ENCODE assay signal across 21 cellular contexts in the genomic region with DNA sequence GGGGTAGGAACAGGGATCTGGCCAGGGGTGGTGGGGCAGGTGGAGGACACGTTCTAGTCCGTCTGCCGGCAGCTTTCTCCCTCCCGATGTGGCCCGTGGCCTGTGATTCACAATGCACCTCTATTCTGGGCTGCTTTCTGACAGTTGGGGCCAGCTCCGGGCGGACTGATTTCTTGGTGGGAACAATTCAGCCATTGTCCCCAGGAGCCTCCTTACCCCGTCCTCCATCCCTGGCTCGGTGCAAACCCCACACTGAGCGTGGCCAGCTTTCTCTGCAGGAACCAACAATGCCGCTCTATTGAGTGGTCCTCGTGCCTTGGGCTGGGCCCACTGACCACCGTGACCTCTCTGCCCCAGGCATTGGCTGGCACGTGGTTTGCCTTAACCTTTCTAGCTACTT. TPM values are rescaled to one million over a fixed set of nuclear protein-coding genes. Genes with fewer than 3 reads are reported as not detected.
DNase-seq lines count a peak whose midpoint lies in the region; ATAC-seq lines count a peak whose summit lies in the region.
"Had no signal": no experiment of that assay in that cellular context is flagged by ENCODE, and none has a peak within 500 bp of the region (broad histone marks: within the 10 kb centered on the region; RNA-seq: fewer than 3 reads in every experiment).

No MANE protein-coding gene starts in this region.

- peaks cover 15% of the 10 kb centered on the region in 2 experiments for H3K4me1 ChIP-seq in trophoblast cell (ENCODE audit: control insufficient read depth in 1 of 2, insufficient read depth in 2 of 2, low read length in 2 of 2)

- H2AFZ ChIP-seq in trophoblast cell (ENCODE audit: insufficient read depth, low read length, poor library complexity), result no peak overlapping the region

- H3K79me1 ChIP-seq in trophoblast cell (ENCODE audit: low read length), result peaks cover 6% of the 10 kb centered on the region

- no peak overlapping the region for H3K4ac ChIP-seq in trophoblast cell (ENCODE audit: low read depth, low read length)

- no CpG with 5 or more reads among the region's 14 CpGs for WGBS in trophoblast cell (ENCODE audit: extremely low coverage, insufficient coverage, insufficient read length)

- no peak overlapping the region for H3K4me2 ChIP-seq in trophoblast cell (ENCODE audit: low read length)

- no peaks in the 10 kb centered on the region for H3K27me3 ChIP-seq in trophoblast cell (ENCODE audit: insufficient read depth, low read length)
- H3K27me3 ChIP-seq: ovary had no signal

- no peak for ATAC-seq in GM21717 (IDR thresholded peaks at IDR 0.05; ENCODE audit: unreplicated experiment)
- ATAC-seq: activated T-cell treated with anti-CD3 and anti-CD28 coated beads, Interleukin-2, amount 50 U/mL, for 4 hours had no signal

- H2AK5ac ChIP-seq in trophoblast cell (ENCODE audit: low read length), result peak overlapping the region; percentile 53

- no peak overlapping the region for H3K23ac ChIP-seq in trophoblast cell (ENCODE audit: low read length)

- H3K14ac ChIP-seq in trophoblast cell (ENCODE audit: low read length), result no peak overlapping the region

- no peak overlapping the region for H3K9ac ChIP-seq in trophoblast cell (ENCODE audit: low read length)

- H2BK5ac ChIP-seq in trophoblast cell (ENCODE audit: low read depth, low read length, poor library complexity), result no peak overlapping the region

- no peaks in the 10 kb centered on the region for H3K79me2 ChIP-seq in trophoblast cell (ENCODE audit: control insufficient read depth, insufficient read depth, low read length, poor library complexity)

- H2BK120ac ChIP-seq in trophoblast cell (ENCODE audit: insufficient read depth, low read length, poor library complexity), result no peak overlapping the region

- H4K91ac ChIP-seq in trophoblast cell (ENCODE audit: low read depth, low read length), result peak overlapping the region; percentile 53

- no peak overlapping the region for H3K18ac ChIP-seq in trophoblast cell (ENCODE audit: low read length)

- no peaks in the 10 kb centered on the region for H3K36me3 ChIP-seq in trophoblast cell (ENCODE audit: control insufficient read depth in 1 of 2, insufficient read depth in 2 of 2, low read length in 2 of 2)
- H3K36me3 ChIP-seq: ovary had no signal

- no peak overlapping the region for H3K4me3 ChIP-seq in trophoblast cell (ENCODE audit: low read depth, low read length)
- H3K4me3 ChIP-seq: ovary had no signal

- H3K27ac ChIP-seq in trophoblast cell (ENCODE audit: low read depth, low read length), result no peak overlapping the region
- H3K27ac ChIP-seq: 22Rv1, ovary had no signal

- no peak overlapping the region for H4K12ac ChIP-seq in trophoblast cell (ENCODE audit: low read depth, low read length)

- H2BK12ac ChIP-seq in trophoblast cell (ENCODE audit: low read length), result peak overlapping the region; percentile 23

- intact Hi-C loops in head of caudate nucleus (cut with DNase I), result no loop called here

- DNase-seq in NCI-H526 (lab: John Stamatoyannopoulos, UW) (peak; percentile 6 to 44), NCI-H526 treated with DMSO at 0.1 percent for 48 hours (lab: John Stamatoyannopoulos, UW) (no peak), head of caudate nucleus (peak; percentile 78 to 97 (median 91)), trophoblast cell (no peak), AML-193 (lab: John Stamatoyannopoulos, UW) (no peak)
- DNase-seq in stimulated activated CD4-positive, alpha-beta T cell treated with anti-CD3 and anti-CD28 coated beads, Interleukin-4, amount 100 ng/mL, for 1 hour, result no peak
- no peak for DNase-seq in activated T-cell treated with anti-CD3 and anti-CD28 coated beads, Interleukin-2, amount 50 U/mL, for 48 hours
- DNase-seq: activated CD4-positive, alpha-beta T cell treated with anti-CD3 and anti-CD28 coated beads for 1 hour; activated naive CD4-positive, alpha-beta T cell treated with anti-CD3 and anti-CD28 coated beads for 36 hours; activated T-cell treated with anti-CD3 and anti-CD28 coated beads, Interleukin-2, amount 50 U/mL, for 4 hours; amniotic stem cell; DND-41; islet precursor cell; Kasumi-1; NCI-H1048; NCI-H2029; NCI-H226; ovary; SHP77 treated with DMSO at 0.1 percent for 48 hours had no signal

- no peak overlapping the region for H4K8ac ChIP-seq in trophoblast cell (ENCODE audit: low read depth, low read length)

- H3K9me3 ChIP-seq in trophoblast cell (ENCODE audit: insufficient read depth, low read depth, low read length), result peaks cover 1% of the 10 kb centered on the region
- H3K9me3 ChIP-seq: ovary had no signal

RNA-seq across cellular contexts. Expression of a gene that starts 29.8 kb away (rescaled TPM):
- polyA plus RNA-seq in trophoblast cell (2013), result 0.62 and 0.63 TPM in 2 replicates

RNA-seq across cellular contexts. Expression of a gene that starts 35.7 kb away (rescaled TPM):
- polyA plus RNA-seq in trophoblast cell (2013), result 101 and 104 TPM in 2 replicates

Comparison
In these comparisons a context has a peak if more than half of its experiments do, and no peak if none do; other contexts are left out.
1. DNase-seq: peak in NCI-H526 (2 of 2) and head of caudate nucleus (42 of 42); none in NCI-H526 treated with DMSO at 0.1 percent for 48 hours (single experiment), trophoblast cell (0 of 2), AML-193 (0 of 2), stimulated activated CD4-positive, alpha-beta T cell treated with anti-CD3 and anti-CD28 coated beads, Interleukin-4, amount 100 ng/mL, for 1 hour (single experiment) and activated T-cell treated with anti-CD3 and anti-CD28 coated beads, Interleukin-2, amount 50 U/mL, for 48 hours (0 of 2).